8 cellular contexts compared by ENCODE assay signal in the genomic region with DNA sequence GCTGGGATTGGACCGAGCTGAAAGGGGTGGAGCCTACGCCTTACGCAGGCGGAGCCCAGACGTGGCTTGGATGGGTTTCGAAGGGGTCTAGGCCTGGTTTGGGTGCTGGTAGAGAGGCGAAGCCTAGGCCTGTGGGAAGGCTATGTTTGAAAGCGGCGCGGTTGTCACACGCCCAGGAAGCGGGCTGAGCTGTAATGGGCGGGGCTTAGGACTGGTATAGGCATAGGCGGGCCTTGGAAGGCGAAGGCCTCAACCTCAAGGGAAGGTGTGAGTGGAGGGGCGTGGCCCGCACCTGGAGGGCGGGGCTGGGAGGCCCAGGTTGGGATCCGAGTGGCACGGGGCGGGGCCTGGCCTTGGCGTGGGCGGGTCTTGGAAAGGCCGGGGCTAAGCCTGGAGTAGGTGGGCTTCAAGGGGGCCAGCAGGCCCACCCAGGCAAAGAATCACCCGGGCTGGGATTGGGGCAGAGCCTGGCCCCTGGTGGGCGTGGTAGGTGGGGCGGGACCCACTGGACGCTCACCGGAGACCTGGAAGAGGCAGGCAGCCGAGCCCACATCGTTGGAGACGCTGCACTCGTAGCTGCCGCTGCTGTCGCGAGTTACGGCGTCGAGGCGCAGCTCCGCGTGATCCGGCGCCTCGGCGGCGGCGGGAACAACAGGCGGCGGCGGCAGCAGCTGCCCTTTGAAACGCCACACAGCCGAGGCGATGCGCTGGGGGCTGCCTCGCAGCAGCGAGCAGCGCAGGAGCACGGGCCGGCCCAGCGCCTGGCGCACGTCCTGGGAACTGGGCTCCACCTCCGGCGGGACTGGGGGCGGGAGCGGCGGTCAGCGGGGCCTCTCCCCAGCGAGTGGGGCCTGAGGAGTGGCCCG. TPM values are rescaled to one million over a fixed set of nuclear protein-coding genes. Genes with fewer than 3 reads are reported as not detected.
A peak's percentile ranks its signal among the peaks of the same experiment; 100 is the strongest.
DNase-seq lines count a peak whose midpoint lies in the region; ATAC-seq and TF ChIP-seq lines count a peak whose summit lies in the region.

No MANE protein-coding gene starts in this region.

- no peak for TF ChIP-seq POLR2A in ovary (IDR thresholded peaks at IDR 0.05)

- H3K27ac Mint-ChIP-seq in CD8-positive, alpha-beta memory T cell = peak overlapping the region in 3 of 8 donors; percentile 70 to 86 (median 79)
- no peak overlapping the region for H3K27ac Mint-ChIP-seq in progenitor cell of endocrine pancreas

- H3K27me3 Mint-ChIP-seq in CD8-positive, alpha-beta memory T cell = peaks cover 10 to 20% of the 10 kb centered on the region in 2 donors
- peaks cover 79% of the 10 kb centered on the region for H3K27me3 Mint-ChIP-seq in progenitor cell of endocrine pancreas

- H3K9me3 ChIP-seq in CD8-positive, alpha-beta memory T cell (ENCODE audit: low read length) = no peaks in the 10 kb centered on the region
- no peaks in the 10 kb centered on the region for H3K9me3 ChIP-seq in ovary

- 10 to 15% (median 14%) methylated on average over 44 to 71 of the region's 71 CpGs for WGBS in ovary, 3 donors

- no peaks in the 10 kb centered on the region for H3K36me3 ChIP-seq in CD8-positive, alpha-beta memory T cell (ENCODE audit: insufficient read depth, low read length)
- no peaks in the 10 kb centered on the region for H3K36me3 ChIP-seq in ovary

- peak in 4 of 5 donors; percentile 15 to 63 (median 26) for DNase-seq in CD8-positive, alpha-beta memory T cell
- peak in 3 of 5 donors; percentile 20 to 70 (median 29) for DNase-seq in T-helper 1 cell
- DNase-seq in epithelial cell of esophagus (ENCODE audit: low read depth) = peak; percentile 84
- DNase-seq in ovary = peak in 4 of 5 donors; percentile 18 to 59 (median 38)
- DNase-seq in cerebellar cortex (ENCODE audit: low spot score) = no peak
- no peak for DNase-seq in progenitor cell of endocrine pancreas (ENCODE audit: low spot score, unreplicated experiment)

- ATAC-seq in HG03460 (IDR thresholded peaks at IDR 0.05; ENCODE audit: unreplicated experiment) (no peak), HG02759 (IDR thresholded peaks at IDR 0.05; ENCODE audit: unreplicated experiment) (no peak)

- TF ChIP-seq CTCF in epithelial cell of esophagus (IDR thresholded peaks at IDR 0.05; ENCODE audit: insufficient read depth, low read depth, low read length, missing control alignments) = no peak
- no peak for TF ChIP-seq CTCF in ovary (IDR thresholded peaks at IDR 0.05)
- TF ChIP-seq CTCF in progenitor cell of endocrine pancreas (IDR thresholded peaks at IDR 0.05; ENCODE audit: unreplicated experiment) = no peak

- peaks cover 16% of the 10 kb centered on the region for H3K4me1 ChIP-seq in CD8-positive, alpha-beta memory T cell (ENCODE audit: insufficient read depth, low read length)
- H3K4me1 ChIP-seq in ovary (ENCODE audit: insufficient read depth) = peaks cover 5% of the 10 kb centered on the region

- H3K4me3 Mint-ChIP-seq in CD8-positive, alpha-beta memory T cell = no peak overlapping the region
- H3K4me3 Mint-ChIP-seq in progenitor cell of endocrine pancreas (ENCODE audit: low read depth) = no peak overlapping the region

- H3K4me3 ChIP-seq in CD8-positive, alpha-beta memory T cell (ENCODE audit: low read length) = no peak overlapping the region
- peak overlapping the region; percentile 19 for H3K4me3 ChIP-seq in epithelial cell of esophagus (ENCODE audit: low read length)
- H3K4me3 ChIP-seq in ovary = no peak overlapping the region

- intact Hi-C loops in ovary (cut with DNase I) = no loop called here

- POLR2A ChIA-PET in CD8-positive, alpha-beta memory T cell (lab: Charles Lee) = no interaction called here

- peaks cover 15% of the 10 kb centered on the region for H3K27me3 ChIP-seq in CD8-positive, alpha-beta memory T cell (ENCODE audit: insufficient read depth, low read length, poor library complexity, severe bottlenecking)
- H3K27me3 ChIP-seq in ovary = no peaks in the 10 kb centered on the region

- H3K36me3 Mint-ChIP-seq in CD8-positive, alpha-beta memory T cell = peaks cover 4 to 12% (median 9%) of the 10 kb centered on the region in 3 donors
- no peaks in the 10 kb centered on the region for H3K36me3 Mint-ChIP-seq in progenitor cell of endocrine pancreas (ENCODE audit: insufficient read depth)

- no peak for TF ChIP-seq EP300 in ovary (IDR thresholded peaks at IDR 0.05)

- H3K27ac ChIP-seq in CD8-positive, alpha-beta memory T cell (ENCODE audit: low read depth, low read length) = no peak overlapping the region
- H3K27ac ChIP-seq in ovary = no peak overlapping the region

- peaks cover 26 to 48% (median 32%) of the 10 kb centered on the region in 3 donors for H3K4me1 Mint-ChIP-seq in CD8-positive, alpha-beta memory T cell
- H3K4me1 Mint-ChIP-seq in progenitor cell of endocrine pancreas (ENCODE audit: low read depth) = peaks cover 1% of the 10 kb centered on the region

- peaks cover 0 to 5% (median under 1%) of the 10 kb centered on the region in 5 donors for H3K9me3 Mint-ChIP-seq in CD8-positive, alpha-beta memory T cell
- no peaks in the 10 kb centered on the region for H3K9me3 Mint-ChIP-seq in progenitor cell of endocrine pancreas (ENCODE audit: low read depth)

- CTCF ChIA-PET in CD8-positive, alpha-beta memory T cell (lab: Charles Lee) = no interaction called here

RNA-seq across cellular contexts. Expression of a gene that starts 49.0 kb away (rescaled TPM):
- total RNA-seq in CD8-positive, alpha-beta memory T cell = 1 to 10 TPM; 4.4 to 4.7 TPM
- polyA plus RNA-seq in CD8-positive, alpha-beta memory T cell = 2.5 TPM
- total RNA-seq in ovary = 10 to 100 TPM in 5 of 7 donors, 1 to 10 TPM in 2; 4.4 to 24.5 (median 11.6) TPM
- 1 to 10 TPM; 4.8 to 7.0 TPM for polyA plus RNA-seq in ovary
- total RNA-seq in progenitor cell of endocrine pancreas = 0.55 and 2.0 TPM in 2 replicates

Comparison
In these comparisons a context has a peak if more than half of its experiments do, and no peak if none do; other contexts are left out.
1. DNase-seq: peak in CD8-positive, alpha-beta memory T cell (4 of 5), T-helper 1 cell (3 of 5), epithelial cell of esophagus (single experiment) and ovary (4 of 5); none in cerebellar cortex (single experiment) and progenitor cell of endocrine pancreas (single experiment).